In the genomic region with DNA sequence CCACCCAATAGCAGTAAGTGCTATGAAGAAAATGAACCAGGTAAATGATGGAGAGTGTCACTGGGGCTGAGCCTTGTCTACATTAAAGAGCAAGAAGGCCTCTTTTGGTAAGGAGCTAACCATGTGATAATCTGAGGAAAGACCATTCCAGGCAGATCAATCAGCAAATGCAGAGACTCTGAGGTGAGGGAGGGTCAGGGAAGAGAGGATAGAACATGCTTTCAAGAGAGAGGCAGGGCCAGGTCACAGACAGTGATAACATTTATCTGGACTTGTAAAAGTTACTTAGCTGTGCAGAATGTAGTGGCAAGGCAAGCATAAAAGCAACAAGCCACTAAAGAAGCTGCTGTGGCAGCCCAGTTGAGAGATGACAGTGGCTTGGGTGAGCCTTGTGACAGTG, we compare ENCODE assay signal across 27 cellular contexts.
"Had no signal": no experiment of that assay in that cellular context is flagged by ENCODE, and none has a peak within 500 bp of the region (broad histone marks: within the 10 kb centered on the region; RNA-seq: fewer than 3 reads in every experiment).

No MANE protein-coding gene starts in this region.

- H3K27me3 Mint-ChIP-seq: memory B cell; naive thymus-derived CD4-positive, alpha-beta T cell had no signal

- H3K27me3 ChIP-seq: ovary, spleen, testis, tibial artery, upper lobe of left lung had no signal

- FAIRE-seq: endometrium, frontal cortex, keratinocyte had no signal

- H3K9me3 ChIP-seq: psoas muscle, testis had no signal

- H3K4me3 Mint-ChIP-seq: immature natural killer cell; memory B cell; naive thymus-derived CD4-positive, alpha-beta T cell; nephron had no signal

- H3K27ac ChIP-seq: coronary artery, ovary, psoas muscle, skin epidermis, spleen, testis, tibial artery, upper lobe of left lung had no signal

- H3K4me1 ChIP-seq: psoas muscle, spleen, testis, tibial artery, upper lobe of left lung had no signal

- H3K27ac Mint-ChIP-seq: immature natural killer cell; memory B cell; naive thymus-derived CD4-positive, alpha-beta T cell had no signal

- H3K36me3 ChIP-seq: ovary, tibial artery, upper lobe of left lung had no signal

- ATAC-seq: left lobe of liver; naive thymus-derived CD4-positive, alpha-beta T cell; psoas muscle; right cardiac atrium had no signal

- H3K4me3 ChIP-seq: coronary artery, lung, ovary, psoas muscle, skin epidermis, spleen, testis, tibial artery, upper lobe of left lung had no signal

- DNase-seq: dermis blood vessel endothelial cell; effector memory CD4-positive, alpha-beta T cell; hypothalamus; immature natural killer cell; midbrain; naive thymus-derived CD4-positive, alpha-beta T cell; nucleus accumbens; ovary; posterior cingulate gyrus; psoas muscle; right cardiac atrium; spleen; stimulated activated CD8-positive, alpha-beta memory T cell treated with anti-CD3 and anti-CD28 coated beads, Interleukin-4, amount 100 ng/mL, for 48 hours; stimulated activated naive CD4-positive, alpha-beta T cell; substantia nigra; testis; tibial artery; upper lobe of left lung had no signal

- H3K4me1 Mint-ChIP-seq: memory B cell; naive thymus-derived CD4-positive, alpha-beta T cell had no signal
